11 cellular contexts compared by ENCODE assay signal in genomic region chr14:76870146-76870545, GRCh38. TPM values are rescaled to one million over a fixed set of nuclear protein-coding genes. Genes with fewer than 3 reads are reported as not detected.
DNase-seq lines count a peak whose midpoint lies in the region; ATAC-seq and TF ChIP-seq lines count a peak whose summit lies in the region.
"Had no signal": no experiment of that assay in that cellular context is flagged by ENCODE, and none has a peak within 500 bp of the region (broad histone marks: within the 10 kb centered on the region; RNA-seq: fewer than 3 reads in every experiment).

No MANE protein-coding gene starts in this region.

- no peak overlapping the region for H3K27ac Mint-ChIP-seq in MCF 10A (ENCODE audit: low read depth, unreplicated experiment)
- H3K27ac Mint-ChIP-seq in natural killer cell treated with Interleukin-12 subunit alpha and Interleukin-12 subunit beta and Interleukin-15 and Interleukin-18, amount 100 ng/mL, for 72 hours = no peak overlapping the region
- H3K27ac Mint-ChIP-seq: T-helper 1 cell treated with Interleukin-12 subunit alpha and Interleukin-12 subunit beta and Interleukin-4 antibody, amounts not matched to agents 30 μg/mL and 1 μg/mL, for 36 hours had no signal

- CTCF ChIA-PET in MCF 10A (lab: Yijun Ruan, JAX) = interaction anchor here (0.8 to 13.5 kb wide), 5 partner anchors 10 to 281 kb away, joined by 3 to 523 read pairs (median 5); no protein-coding TSS in a partner anchor

- no peaks in the 10 kb centered on the region for H3K9me3 ChIP-seq in breast epithelium
- H3K9me3 ChIP-seq in aorta (ENCODE audit: control insufficient read depth, low read length) = no peaks in the 10 kb centered on the region
- H3K9me3 ChIP-seq: pancreas had no signal

- H3K4me1 Mint-ChIP-seq in MCF 10A (ENCODE audit: insufficient read depth, unreplicated experiment) = no peaks in the 10 kb centered on the region
- peaks cover 8 to 10% of the 10 kb centered on the region in 2 donors for H3K4me1 Mint-ChIP-seq in natural killer cell treated with Interleukin-12 subunit alpha and Interleukin-12 subunit beta and Interleukin-15 and Interleukin-18, amount 100 ng/mL, for 72 hours (ENCODE audit: low read depth in 2 of 2)

- H3K4me3 ChIP-seq in breast epithelium (no peak overlapping the region), NB4 (ENCODE audit: low read depth, low read length) (no peak overlapping the region), choroid plexus epithelial cell (ENCODE audit: low read depth, low read length) (no peak overlapping the region), aorta (ENCODE audit: low read length in 2 of 2) (no peak overlapping the region)
- H3K4me3 ChIP-seq: pancreas had no signal

- POLR2A ChIA-PET in MCF 10A (lab: Yijun Ruan, JAX) = no interaction called here

- H3K27me3 ChIP-seq in breast epithelium = no peaks in the 10 kb centered on the region
- no peaks in the 10 kb centered on the region for H3K27me3 ChIP-seq in aorta (ENCODE audit: control insufficient read depth in 1 of 2, insufficient read depth in 2 of 2, low read length in 1 of 2)
- H3K27me3 ChIP-seq: pancreas had no signal

- ATAC-seq in GM19467 (IDR thresholded peaks at IDR 0.05; ENCODE audit: unreplicated experiment) (no peak), aorta (ENCODE audit: low FRiP score) (no peak)
- ATAC-seq in natural killer cell treated with Interleukin-12 subunit alpha and Interleukin-12 subunit beta and Interleukin-15 and Interleukin-18, amount 100 ng/mL, for 72 hours = no peak
- ATAC-seq: pancreas had no signal

- no peak overlapping the region for H3K4me3 Mint-ChIP-seq in MCF 10A (ENCODE audit: unreplicated experiment)
- no peak overlapping the region for H3K4me3 Mint-ChIP-seq in natural killer cell treated with Interleukin-12 subunit alpha and Interleukin-12 subunit beta and Interleukin-15 and Interleukin-18, amount 100 ng/mL, for 72 hours
- H3K4me3 Mint-ChIP-seq: T-helper 1 cell treated with Interleukin-12 subunit alpha and Interleukin-12 subunit beta and Interleukin-4 antibody, amounts not matched to agents 30 μg/mL and 1 μg/mL, for 36 hours had no signal

- 49 to 51% methylated on average over 7 of the region's 7 CpGs for WGBS in aorta, 2 donors

- TF ChIP-seq POLR2A in breast epithelium (IDR thresholded peaks at IDR 0.05) = no peak
- no peak for TF ChIP-seq POLR2A in NB4 (IDR thresholded peaks at IDR 0.05; ENCODE audit: extremely low read depth, insufficient read length)

- TF ChIP-seq CTCF in MCF 10A (IDR thresholded peaks at IDR 0.05; ENCODE audit: unreplicated experiment) (no peak), breast epithelium (IDR thresholded peaks at IDR 0.05) (peak in 1 of 3 donors; percentile 21), NB4 (IDR thresholded peaks at IDR 0.05; ENCODE audit: low read depth, low read length) (peak; percentile 13), choroid plexus epithelial cell (conservative IDR thresholded peaks at IDR 0.05; ENCODE audit: low read depth, low read length) (peak; percentile 35)

- peak; percentile 14 for DNase-seq in MCF 10A (ENCODE audit: unreplicated experiment)
- DNase-seq in breast epithelium (ENCODE audit: low spot score in 2 of 2) = no peak
- DNase-seq in NB4 (ENCODE audit: low read depth) = peak; percentile 50
- DNase-seq in choroid plexus epithelial cell (ENCODE audit: low read depth) = no peak
- no peak for DNase-seq in natural killer cell treated with Interleukin-12 subunit alpha and Interleukin-12 subunit beta and Interleukin-15 and Interleukin-18, amount 100 ng/mL, for 72 hours (ENCODE audit: low spot score)
- no peak for DNase-seq in aorta
- DNase-seq in mesenteric fat pad (ENCODE audit: low spot score) = no peak
- DNase-seq: cortex of kidney, pancreas had no signal

- no peaks in the 10 kb centered on the region for H3K36me3 Mint-ChIP-seq in MCF 10A (ENCODE audit: insufficient read depth, unreplicated experiment)
- no peaks in the 10 kb centered on the region for H3K36me3 Mint-ChIP-seq in natural killer cell treated with Interleukin-12 subunit alpha and Interleukin-12 subunit beta and Interleukin-15 and Interleukin-18, amount 100 ng/mL, for 72 hours

- H3K4me1 ChIP-seq in breast epithelium (no peaks in the 10 kb centered on the region), aorta (ENCODE audit: control insufficient read depth in 1 of 2, insufficient read depth in 2 of 2, low read length in 2 of 2) (no peaks in the 10 kb centered on the region)
- H3K4me1 ChIP-seq: pancreas had no signal

- H3K27me3 Mint-ChIP-seq in MCF 10A (ENCODE audit: insufficient read depth, unreplicated experiment) = peaks cover 18% of the 10 kb centered on the region
- peaks cover 6 to 10% of the 10 kb centered on the region in 2 donors for H3K27me3 Mint-ChIP-seq in natural killer cell treated with Interleukin-12 subunit alpha and Interleukin-12 subunit beta and Interleukin-15 and Interleukin-18, amount 100 ng/mL, for 72 hours

- no peaks in the 10 kb centered on the region for H3K9me3 Mint-ChIP-seq in MCF 10A (ENCODE audit: unreplicated experiment)
- no peaks in the 10 kb centered on the region for H3K9me3 Mint-ChIP-seq in natural killer cell treated with Interleukin-12 subunit alpha and Interleukin-12 subunit beta and Interleukin-15 and Interleukin-18, amount 100 ng/mL, for 72 hours
- H3K9me3 Mint-ChIP-seq: T-helper 1 cell treated with Interleukin-12 subunit alpha and Interleukin-12 subunit beta and Interleukin-4 antibody, amounts not matched to agents 30 μg/mL and 1 μg/mL, for 36 hours had no signal

- H3K36me3 ChIP-seq in breast epithelium (no peaks in the 10 kb centered on the region), aorta (ENCODE audit: control insufficient read depth in 1 of 2, insufficient read depth in 2 of 2, low read length in 1 of 2) (no peaks in the 10 kb centered on the region)
- H3K36me3 ChIP-seq: pancreas had no signal

- intact Hi-C loops in MCF 10A (cut with micrococcal nuclease) = loop anchor here (10.0 kb wide), 1 partner anchor 435 kb away; no protein-coding TSS in a partner anchor
- intact Hi-C loops in breast epithelium (cut with DNase I; ENCODE audit: low total_unique reads) = loop anchor here (10.0 kb wide), 1 partner anchor 195 kb away; no protein-coding TSS in a partner anchor
- intact Hi-C loops in aorta (cut with DNase I) = loop anchor here in 1 of 2 donors (5.0 kb wide), 1 partner anchor 447 kb away; no protein-coding TSS in a partner anchor

- BruUV-seq in MCF 10A (replicated peaks; lab: Mats Ljungman, UMichigan) = no TSS peak

- H3K27ac ChIP-seq in breast epithelium = no peak overlapping the region
- H3K27ac ChIP-seq in aorta (ENCODE audit: low read depth in 1 of 2, low read length in 2 of 2) = no peak overlapping the region
- H3K27ac ChIP-seq: pancreas had no signal

RNA-seq across cellular contexts. Expression of gene LRRC74A, which starts 43.9 kb away (rescaled TPM):
- not detected in 2 replicates for total RNA-seq in MCF 10A (2022)
- not detected for total RNA-seq in breast epithelium
- total RNA-seq in natural killer cell treated with Interleukin-12 subunit alpha and Interleukin-12 subunit beta and Interleukin-15 and Interleukin-18, amount 100 ng/mL, for 72 hours = not detected
- total RNA-seq in aorta = not detected
- polyA plus RNA-seq in aorta = 1 to 10 TPM in 1 of 2 donors, not detected in 1; 4.4 TPM
- not detected for total RNA-seq in mesenteric fat pad
- total RNA-seq: pancreas had no signal

RNA-seq across cellular contexts. Expression of gene ANGEL1, which starts 57.5 kb away (rescaled TPM):
- total RNA-seq in MCF 10A (2022) (14.5 and 21.3 TPM in 2 replicates), breast epithelium (10 to 100 TPM; 18.6 to 30.5 (median 24.7) TPM), aorta (10 to 100 TPM; 17.1 to 32.2 TPM), mesenteric fat pad (21.9 TPM)
- total RNA-seq in natural killer cell treated with Interleukin-12 subunit alpha and Interleukin-12 subunit beta and Interleukin-15 and Interleukin-18, amount 100 ng/mL, for 72 hours = 10 to 100 TPM; 11.7 to 14.6 TPM
- 1 to 10 TPM; 1.1 to 9.7 TPM for polyA plus RNA-seq in aorta

Comparison
In these comparisons a context has a peak if more than half of its experiments do, and no peak if none do; other contexts are left out.
1. DNase-seq: peak in MCF 10A (single experiment) and NB4 (single experiment); none in breast epithelium (0 of 2), choroid plexus epithelial cell (single experiment), natural killer cell treated with Interleukin-12 subunit alpha and Interleukin-12 subunit beta and Interleukin-15 and Interleukin-18, amount 100 ng/mL, for 72 hours (single experiment), aorta (0 of 2) and mesenteric fat pad (single experiment).